ENCODE assay signal across 2 cellular contexts in genomic region chr5:138793481-138794010, GRCh38.
TF ChIP-seq lines count a peak whose summit lies in the region.

No MANE protein-coding gene starts in this region.

TF ChIP-seq in A549, 52 proteins besides CTCF, POLR2A, EP300 and RAD21 (continued from another document):
- TF ChIP-seq, protein P1, sequence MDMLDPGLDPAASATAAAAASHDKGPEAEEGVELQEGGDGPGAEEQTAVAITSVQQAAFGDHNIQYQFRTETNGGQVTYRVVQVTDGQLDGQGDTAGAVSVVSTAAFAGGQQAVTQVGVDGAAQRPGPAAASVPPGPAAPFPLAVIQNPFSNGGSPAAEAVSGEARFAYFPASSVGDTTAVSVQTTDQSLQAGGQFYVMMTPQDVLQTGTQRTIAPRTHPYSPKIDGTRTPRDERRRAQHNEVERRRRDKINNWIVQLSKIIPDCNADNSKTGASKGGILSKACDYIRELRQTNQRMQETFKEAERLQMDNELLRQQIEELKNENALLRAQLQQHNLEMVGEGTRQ (IDR thresholded peaks at IDR 0.05) = no peak
- TF ChIP-seq NR3C1 (IDR thresholded peaks at IDR 0.05) (no peak), FOXS1 (CRISPR knock-in tag; IDR thresholded peaks at IDR 0.05) (no peak), TP53 (CRISPR knock-in tag; IDR thresholded peaks at IDR 0.05) (no peak)

TF ChIP-seq in GM23338, 12 proteins besides CTCF, POLR2A, EP300 and RAD21 (continued from another document):
- TF ChIP-seq, protein P2, sequence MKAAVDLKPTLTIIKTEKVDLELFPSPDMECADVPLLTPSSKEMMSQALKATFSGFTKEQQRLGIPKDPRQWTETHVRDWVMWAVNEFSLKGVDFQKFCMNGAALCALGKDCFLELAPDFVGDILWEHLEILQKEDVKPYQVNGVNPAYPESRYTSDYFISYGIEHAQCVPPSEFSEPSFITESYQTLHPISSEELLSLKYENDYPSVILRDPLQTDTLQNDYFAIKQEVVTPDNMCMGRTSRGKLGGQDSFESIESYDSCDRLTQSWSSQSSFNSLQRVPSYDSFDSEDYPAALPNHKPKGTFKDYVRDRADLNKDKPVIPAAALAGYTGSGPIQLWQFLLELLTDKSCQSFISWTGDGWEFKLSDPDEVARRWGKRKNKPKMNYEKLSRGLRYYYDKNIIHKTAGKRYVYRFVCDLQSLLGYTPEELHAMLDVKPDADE (IDR thresholded peaks at IDR 0.05) = no peak
- TF ChIP-seq, protein P3, sequence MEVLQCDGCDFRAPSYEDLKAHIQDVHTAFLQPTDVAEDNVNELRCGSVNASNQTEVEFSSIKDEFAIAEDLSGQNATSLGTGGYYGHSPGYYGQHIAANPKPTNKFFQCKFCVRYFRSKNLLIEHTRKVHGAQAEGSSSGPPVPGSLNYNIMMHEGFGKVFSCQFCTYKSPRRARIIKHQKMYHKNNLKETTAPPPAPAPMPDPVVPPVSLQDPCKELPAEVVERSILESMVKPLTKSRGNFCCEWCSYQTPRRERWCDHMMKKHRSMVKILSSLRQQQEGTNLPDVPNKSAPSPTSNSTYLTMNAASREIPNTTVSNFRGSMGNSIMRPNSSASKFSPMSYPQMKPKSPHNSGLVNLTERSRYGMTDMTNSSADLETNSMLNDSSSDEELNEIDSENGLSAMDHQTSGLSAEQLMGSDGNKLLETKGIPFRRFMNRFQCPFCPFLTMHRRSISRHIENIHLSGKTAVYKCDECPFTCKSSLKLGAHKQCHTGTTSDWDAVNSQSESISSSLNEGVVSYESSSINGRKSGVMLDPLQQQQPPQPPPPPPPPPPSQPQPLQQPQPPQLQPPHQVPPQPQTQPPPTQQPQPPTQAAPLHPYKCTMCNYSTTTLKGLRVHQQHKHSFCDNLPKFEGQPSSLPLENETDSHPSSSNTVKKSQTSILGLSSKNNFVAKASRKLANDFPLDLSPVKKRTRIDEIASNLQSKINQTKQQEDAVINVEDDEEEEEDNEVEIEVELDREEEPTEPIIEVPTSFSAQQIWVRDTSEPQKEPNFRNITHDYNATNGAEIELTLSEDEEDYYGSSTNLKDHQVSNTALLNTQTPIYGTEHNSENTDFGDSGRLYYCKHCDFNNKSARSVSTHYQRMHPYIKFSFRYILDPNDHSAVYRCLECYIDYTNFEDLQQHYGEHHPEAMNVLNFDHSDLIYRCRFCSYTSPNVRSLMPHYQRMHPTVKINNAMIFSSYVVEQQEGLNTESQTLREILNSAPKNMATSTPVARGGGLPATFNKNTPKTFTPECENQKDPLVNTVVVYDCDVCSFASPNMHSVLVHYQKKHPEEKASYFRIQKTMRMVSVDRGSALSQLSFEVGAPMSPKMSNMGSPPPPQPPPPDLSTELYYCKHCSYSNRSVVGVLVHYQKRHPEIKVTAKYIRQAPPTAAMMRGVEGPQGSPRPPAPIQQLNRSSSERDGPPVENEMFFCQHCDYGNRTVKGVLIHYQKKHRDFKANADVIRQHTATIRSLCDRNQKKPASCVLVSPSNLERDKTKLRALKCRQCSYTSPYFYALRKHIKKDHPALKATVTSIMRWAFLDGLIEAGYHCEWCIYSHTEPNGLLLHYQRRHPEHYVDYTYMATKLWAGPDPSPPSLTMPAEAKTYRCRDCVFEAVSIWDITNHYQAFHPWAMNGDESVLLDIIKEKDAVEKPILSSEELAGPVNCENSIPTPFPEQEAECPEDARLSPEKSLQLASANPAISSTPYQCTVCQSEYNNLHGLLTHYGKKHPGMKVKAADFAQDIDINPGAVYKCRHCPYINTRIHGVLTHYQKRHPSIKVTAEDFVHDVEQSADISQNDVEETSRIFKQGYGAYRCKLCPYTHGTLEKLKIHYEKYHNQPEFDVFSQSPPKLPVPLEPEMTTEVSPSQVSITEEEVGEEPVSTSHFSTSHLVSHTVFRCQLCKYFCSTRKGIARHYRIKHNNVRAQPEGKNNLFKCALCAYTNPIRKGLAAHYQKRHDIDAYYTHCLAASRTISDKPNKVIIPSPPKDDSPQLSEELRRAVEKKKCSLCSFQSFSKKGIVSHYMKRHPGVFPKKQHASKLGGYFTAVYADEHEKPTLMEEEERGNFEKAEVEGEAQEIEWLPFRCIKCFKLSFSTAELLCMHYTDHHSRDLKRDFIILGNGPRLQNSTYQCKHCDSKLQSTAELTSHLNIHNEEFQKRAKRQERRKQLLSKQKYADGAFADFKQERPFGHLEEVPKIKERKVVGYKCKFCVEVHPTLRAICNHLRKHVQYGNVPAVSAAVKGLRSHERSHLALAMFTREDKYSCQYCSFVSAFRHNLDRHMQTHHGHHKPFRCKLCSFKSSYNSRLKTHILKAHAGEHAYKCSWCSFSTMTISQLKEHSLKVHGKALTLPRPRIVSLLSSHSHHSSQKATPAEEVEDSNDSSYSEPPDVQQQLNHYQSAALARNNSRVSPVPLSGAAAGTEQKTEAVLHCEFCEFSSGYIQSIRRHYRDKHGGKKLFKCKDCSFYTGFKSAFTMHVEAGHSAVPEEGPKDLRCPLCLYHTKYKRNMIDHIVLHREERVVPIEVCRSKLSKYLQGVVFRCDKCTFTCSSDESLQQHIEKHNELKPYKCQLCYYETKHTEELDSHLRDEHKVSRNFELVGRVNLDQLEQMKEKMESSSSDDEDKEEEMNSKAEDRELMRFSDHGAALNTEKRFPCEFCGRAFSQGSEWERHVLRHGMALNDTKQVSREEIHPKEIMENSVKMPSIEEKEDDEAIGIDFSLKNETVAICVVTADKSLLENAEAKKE (CRISPR knock-in tag; IDR thresholded peaks at IDR 0.05) = no peak
- TF ChIP-seq NANOG (IDR thresholded peaks at IDR 0.05; ENCODE audit: borderline replicate concordance) (no peak), JUNB (IDR thresholded peaks at IDR 0.05; ENCODE audit: unreplicated experiment) (no peak), EZH2 (IDR thresholded peaks at IDR 0.05; ENCODE audit: low read depth, unreplicated experiment) (no peak), CREB1 (CRISPR knock-in tag; IDR thresholded peaks at IDR 0.05; ENCODE audit: low read depth) (no peak), POLR2AphosphoS5 (IDR thresholded peaks at IDR 0.05; ENCODE audit: low read depth) (no peak)
